In genomic region chr10:35412336-35412735, GRCh38 we compare ENCODE assay signal across 30 cellular contexts.
DNase-seq lines count a peak whose midpoint lies in the region; ATAC-seq, FAIRE-seq and TF ChIP-seq lines count a peak whose summit lies in the region.
"Had no signal": no experiment of that assay in that cellular context is flagged by ENCODE, and none has a peak within 500 bp of the region (broad histone marks: within the 10 kb centered on the region; RNA-seq: fewer than 3 reads in every experiment).

No MANE protein-coding gene starts in this region.

- no peak for TF ChIP-seq RAD21 in K562 (CRISPR knock-in tag; conservative IDR thresholded peaks at IDR 0.05 in 1 of 2, IDR thresholded peaks at IDR 0.05 in 1 of 2)

- peaks cover 24 to 46% of the 10 kb centered on the region in 2 experiments for H3K4me1 ChIP-seq in K562 (replicated peaks in 1 of 2; ENCODE audit: control insufficient read depth in 2 of 2, insufficient read depth in 2 of 2, low read length in 2 of 2)
- peaks cover 63% of the 10 kb centered on the region for H3K4me1 ChIP-seq in psoas muscle
- no peaks in the 10 kb centered on the region for H3K4me1 ChIP-seq in Karpas-422 (ENCODE audit: low read length)

- H3K4me2 ChIP-seq in K562 (ENCODE audit: insufficient read depth, low read length): peak overlapping the region; percentile 70
- H3K4me2 ChIP-seq in Karpas-422 (ENCODE audit: low read depth, low read length, poor library complexity, severe bottlenecking): no peak overlapping the region

- H3K27ac ChIP-seq in K562 (ENCODE audit: extremely low read depth, low read depth, low read length): peak overlapping the region; percentile 76; the same call in 2 of the 3 replicates
- peak overlapping the region; percentile 16 for H3K27ac ChIP-seq in psoas muscle
- H3K27ac ChIP-seq in Karpas-422 (ENCODE audit: low read length): no peak overlapping the region
- H3K27ac ChIP-seq: HL-60 had no signal

- H3K9me3 ChIP-seq in K562 (replicated peaks; ENCODE audit: control insufficient read depth, insufficient read depth, low read depth, low read length) (no peaks in the 10 kb centered on the region), psoas muscle (no peaks in the 10 kb centered on the region), Karpas-422 (ENCODE audit: low read length) (no peaks in the 10 kb centered on the region)
- H3K9me3 ChIP-seq: gastrocnemius medialis had no signal

- peaks cover 57 to 61% of the 10 kb centered on the region in 2 donors for H3K4me1 Mint-ChIP-seq in natural killer cell treated with Interleukin-12 subunit alpha and Interleukin-12 subunit beta and Interleukin-15 and Interleukin-18, amount 100 ng/mL, for 72 hours (ENCODE audit: low read depth in 2 of 2)

- in situ Hi-C loops in K562 (cut with MboI): no loop called here

- no peaks in the 10 kb centered on the region for H3K27me3 Mint-ChIP-seq in natural killer cell treated with Interleukin-12 subunit alpha and Interleukin-12 subunit beta and Interleukin-15 and Interleukin-18, amount 100 ng/mL, for 72 hours
- H3K27me3 Mint-ChIP-seq: activated naive CD4-positive, alpha-beta T cell treated with anti-CD3 and anti-CD28 coated beads, Interleukin-2, amount 50 U/mL, for 24 hours; naive thymus-derived CD8-positive, alpha-beta T cell had no signal

- H3K4me3 ChIP-seq in K562: no peak overlapping the region
- no peak overlapping the region for H3K4me3 ChIP-seq in psoas muscle
- no peak overlapping the region for H3K4me3 ChIP-seq in Karpas-422 (ENCODE audit: low read length)
- H3K4me3 ChIP-seq: gastrocnemius medialis had no signal

- H3K4me3 Mint-ChIP-seq in natural killer cell treated with Interleukin-12 subunit alpha and Interleukin-12 subunit beta and Interleukin-15 and Interleukin-18, amount 100 ng/mL, for 72 hours: no peak overlapping the region
- H3K4me3 Mint-ChIP-seq: activated naive CD4-positive, alpha-beta T cell treated with anti-CD3 and anti-CD28 coated beads, Interleukin-2, amount 50 U/mL, for 24 hours; naive thymus-derived CD8-positive, alpha-beta T cell; stimulated activated effector memory CD8-positive, alpha-beta T cell treated with anti-CD3 and anti-CD28 coated beads, Interleukin-12 subunit alpha, Interleukin-12 subunit beta, amount 100 ng/mL, for 72 hours had no signal

- no peaks in the 10 kb centered on the region for H3K9me2 ChIP-seq in Karpas-422 (replicated peaks; ENCODE audit: insufficient read depth, low read length)

- H3K79me2 ChIP-seq in K562 (ENCODE audit: control insufficient read depth, insufficient read depth, low read length) (peaks cover 96% of the 10 kb centered on the region), Karpas-422 (ENCODE audit: low read length) (no peaks in the 10 kb centered on the region; the same call in 1 of the 2 replicates)

- no peaks in the 10 kb centered on the region for H3K9me3 Mint-ChIP-seq in natural killer cell treated with Interleukin-12 subunit alpha and Interleukin-12 subunit beta and Interleukin-15 and Interleukin-18, amount 100 ng/mL, for 72 hours
- H3K9me3 Mint-ChIP-seq: activated naive CD4-positive, alpha-beta T cell treated with anti-CD3 and anti-CD28 coated beads, Interleukin-2, amount 50 U/mL, for 24 hours; naive thymus-derived CD8-positive, alpha-beta T cell; stimulated activated effector memory CD8-positive, alpha-beta T cell treated with anti-CD3 and anti-CD28 coated beads, Interleukin-12 subunit alpha, Interleukin-12 subunit beta, amount 100 ng/mL, for 72 hours had no signal

- 27% methylated on average over 4 of the region's 4 CpGs for WGBS in K562 (ENCODE audit: insufficient coverage, low coverage, missing lambda C conversion rate)
- 64 to 83% (median 65%) methylated on average over 4 of the region's 4 CpGs for WGBS in psoas muscle, 3 donors

- H3K9ac ChIP-seq in K562 (ENCODE audit: insufficient read depth in 1 of 2, low read depth in 2 of 2, low read length in 2 of 2) (no peak overlapping the region), Karpas-422 (ENCODE audit: low read length) (no peak overlapping the region)

- no peak overlapping the region for H3K27ac Mint-ChIP-seq in natural killer cell treated with Interleukin-12 subunit alpha and Interleukin-12 subunit beta and Interleukin-15 and Interleukin-18, amount 100 ng/mL, for 72 hours
- H3K27ac Mint-ChIP-seq: activated naive CD4-positive, alpha-beta T cell treated with anti-CD3 and anti-CD28 coated beads, Interleukin-2, amount 50 U/mL, for 24 hours; naive thymus-derived CD8-positive, alpha-beta T cell; stimulated activated effector memory CD8-positive, alpha-beta T cell treated with anti-CD3 and anti-CD28 coated beads, Interleukin-12 subunit alpha, Interleukin-12 subunit beta, amount 100 ng/mL, for 72 hours had no signal

- no peak overlapping the region for H2AFZ ChIP-seq in K562 (ENCODE audit: low read depth, low read length)
- no peak overlapping the region for H2AFZ ChIP-seq in Karpas-422 (ENCODE audit: low read length)

- peaks cover 8% of the 10 kb centered on the region for H3K9me1 ChIP-seq in K562 (ENCODE audit: control insufficient read depth, insufficient read depth, low read length)

- no peak for TF ChIP-seq EP300 in K562 (IDR thresholded peaks at IDR 0.05; ENCODE audit: low read length)

- no peak for TF ChIP-seq POLR2A in K562 (conservative IDR thresholded peaks at IDR 0.05)

- no peak for ATAC-seq in K562
- ATAC-seq in psoas muscle: no peak
- no peak for ATAC-seq in natural killer cell treated with Interleukin-12 subunit alpha and Interleukin-12 subunit beta and Interleukin-15 and Interleukin-18, amount 100 ng/mL, for 72 hours
- ATAC-seq: gastrocnemius medialis; HepG2; naive thymus-derived CD8-positive, alpha-beta T cell; Panc1; stimulated activated effector memory CD8-positive, alpha-beta T cell treated with anti-CD3 and anti-CD28 coated beads, Interleukin-12 subunit alpha, Interleukin-12 subunit beta, amount 100 ng/mL, for 72 hours had no signal

- H3K36me3 ChIP-seq in K562 (ENCODE audit: control insufficient read depth, insufficient read depth, low read length) (no peaks in the 10 kb centered on the region), psoas muscle (ENCODE audit: insufficient read depth in 1 of 2, low read depth in 1 of 2) (no peaks in the 10 kb centered on the region), Karpas-422 (ENCODE audit: insufficient read depth, low read length) (no peaks in the 10 kb centered on the region)
- H3K36me3 ChIP-seq: gastrocnemius medialis had no signal

- H3K27me3 ChIP-seq in K562 (ENCODE audit: control insufficient read depth in 2 of 2, insufficient read depth in 2 of 2, low read length in 2 of 2): no peaks in the 10 kb centered on the region
- no peaks in the 10 kb centered on the region for H3K27me3 ChIP-seq in psoas muscle (ENCODE audit: insufficient read depth in 3 of 3, low read length in 2 of 3)
- H3K27me3 ChIP-seq in Karpas-422 (ENCODE audit: low read length): no peaks in the 10 kb centered on the region
- H3K27me3 ChIP-seq: gastrocnemius medialis had no signal

- no peaks in the 10 kb centered on the region for H3K36me3 Mint-ChIP-seq in natural killer cell treated with Interleukin-12 subunit alpha and Interleukin-12 subunit beta and Interleukin-15 and Interleukin-18, amount 100 ng/mL, for 72 hours
- H3K36me3 Mint-ChIP-seq: activated naive CD4-positive, alpha-beta T cell treated with anti-CD3 and anti-CD28 coated beads, Interleukin-2, amount 50 U/mL, for 24 hours; naive thymus-derived CD8-positive, alpha-beta T cell; stimulated activated effector memory CD8-positive, alpha-beta T cell treated with anti-CD3 and anti-CD28 coated beads, Interleukin-12 subunit alpha, Interleukin-12 subunit beta, amount 100 ng/mL, for 72 hours had no signal

- no peak for FAIRE-seq in K562 (lab: Jason Lieb, UNC)
- FAIRE-seq: HepG2 had no signal

- no peak for TF ChIP-seq CTCF in K562 (IDR thresholded peaks at IDR 0.05 in 2 of 3, conservative IDR thresholded peaks at IDR 0.05 in 1 of 3; ENCODE audit: insufficient read depth in 2 of 3, low read depth in 1 of 3, low read length in 3 of 3)
- no peak for TF ChIP-seq CTCF in psoas muscle (IDR thresholded peaks at IDR 0.05)

- CTCF ChIA-PET in K562 (lab: Yijun Ruan, JAX; ENCODE audit: low intra/inter-chr PET ratio): no interaction called here

- intact Hi-C loops in K562 (cut with micrococcal nuclease) (loop anchor here (5.0 kb wide), 2 partner anchors 35 to 75 kb away; partner anchors contain the start of gene CCNY), psoas muscle (cut with DNase I) (loop anchor here in 1 of 2 donors (5.0 kb wide), 2 partner anchors 55 to 75 kb away; partner anchors contain the start of gene CCNY)

- POLR2A ChIA-PET in K562 (lab: Yijun Ruan, JAX): interaction anchor here (0.7 to 1.9 kb wide), 4 partner anchors 9 to 91 kb away, joined by 3 to 8 read pairs (median 6); no protein-coding TSS in a partner anchor

- DNase-seq in EL (peak; percentile 23), LHCN-M2 (ENCODE audit: low read depth) (peak; percentile 74), K562 (ENCODE audit: extremely low read depth in 1 of 4, low spot score in 3 of 4) (no peak), psoas muscle (no peak), T1000 (lab: John Stamatoyannopoulos, UW) (no peak), Karpas-422 (no peak)
- no peak for DNase-seq in natural killer cell treated with Interleukin-12 subunit alpha and Interleukin-12 subunit beta and Interleukin-15 and Interleukin-18, amount 100 ng/mL, for 72 hours (ENCODE audit: low spot score)
- no peak for DNase-seq in activated effector memory CD4-positive, alpha-beta T cell treated with anti-CD3 and anti-CD28 coated beads, Interleukin-2, amount 50 U/mL, for 16 hours
- DNase-seq: activated CD4-positive, alpha-beta T cell treated with anti-CD3 and anti-CD28 coated beads, Interleukin-2, amount 50 U/mL, for 48 hours; activated CD8-positive, alpha-beta memory T cell treated with anti-CD3 and anti-CD28 coated beads, Interleukin-2, amount 50 U/mL, for 48 hours; caudate nucleus; COR-L47; cortex of kidney; DMS53; gastrocnemius medialis; GDM1; hippocampal formation; naive thymus-derived CD8-positive, alpha-beta T cell; NCI-H1092; NCI-H1694 treated with DMSO at 0.1 percent for 48 hours; NCI-H2171 treated with DMSO at 0.1 percent for 48 hours; occipital lobe; stimulated activated CD4-positive, alpha-beta T cell treated with anti-CD3 and anti-CD28 coated beads, Interleukin-12 subunit alpha, Interleukin-12 subunit beta, amount 100 ng/mL, for 4 hours; stimulated activated CD4-positive, alpha-beta T cell treated with anti-CD3 and anti-CD28 coated beads, Interleukin-4, amount 100 ng/mL, for 1 hour; trophoblast cell had no signal

- no TSS peak for BruUV-seq in K562 (replicated peaks; lab: Mats Ljungman, UMichigan)

- peaks cover 61% of the 10 kb centered on the region for H4K20me1 ChIP-seq in K562 (replicated peaks; ENCODE audit: control insufficient read depth, insufficient read depth, low read length)
- peaks cover 73% of the 10 kb centered on the region for H4K20me1 ChIP-seq in Karpas-422 (ENCODE audit: insufficient read depth, low read depth, low read length)

TF ChIP-seq in K562, 482 proteins besides CTCF, POLR2A, EP300 and RAD21:
- TF ChIP-seq ZNF253 (CRISPR knock-in tag; conservative IDR thresholded peaks at IDR 0.05) (no peak), KAT7 (CRISPR knock-in tag; IDR thresholded peaks at IDR 0.05; ENCODE audit: borderline replicate concordance) (0 out of 2 replicates have a peak, but pooled peaks have one; percentile 25)
TF ChIP-seq in K562: peak in this region for 1.

Comparison
In these comparisons a context has a peak if more than half of its experiments do, and no peak if none do; other contexts are left out.
1. DNase-seq: peak in EL (single experiment) and LHCN-M2 (single experiment); none in K562 (0 of 4), psoas muscle (0 of 2), natural killer cell treated with Interleukin-12 subunit alpha and Interleukin-12 subunit beta and Interleukin-15 and Interleukin-18, amount 100 ng/mL, for 72 hours (single experiment), activated effector memory CD4-positive, alpha-beta T cell treated with anti-CD3 and anti-CD28 coated beads, Interleukin-2, amount 50 U/mL, for 16 hours (single experiment), T1000 (single experiment) and Karpas-422 (single experiment).